In genomic region chr19:16566702-16567101, GRCh38 we compare ENCODE assay signal across 9 cellular contexts. TPM values are rescaled to one million over a fixed set of nuclear protein-coding genes. Genes with fewer than 3 reads are reported as not detected.
DNase-seq lines count a peak whose midpoint lies in the region; ATAC-seq lines count a peak whose summit lies in the region.
"Had no signal": no experiment of that assay in that cellular context is flagged by ENCODE, and none has a peak within 500 bp of the region (broad histone marks: within the 10 kb centered on the region; RNA-seq: fewer than 3 reads in every experiment).

No MANE protein-coding gene starts in this region.

- H3K4me3 Mint-ChIP-seq in activated naive CD4-positive, alpha-beta T cell treated with anti-CD3 and anti-CD28 coated beads, Interleukin-2, amount 50 U/mL, for 24 hours, result peak overlapping the region; percentile 71
- peak overlapping the region; percentile 78 for H3K4me3 Mint-ChIP-seq in activated T-helper 17 cell treated with anti-CD3 and anti-CD28 coated beads, Interleukin-2, amount 50 U/mL, for 72 hours
- peak overlapping the region in 3 of 8 donors; percentile 45 to 84 (median 75) for H3K4me3 Mint-ChIP-seq in naive B cell

- no peaks in the 10 kb centered on the region for H3K9me3 Mint-ChIP-seq in activated naive CD4-positive, alpha-beta T cell treated with anti-CD3 and anti-CD28 coated beads, Interleukin-2, amount 50 U/mL, for 24 hours
- H3K9me3 Mint-ChIP-seq in activated T-helper 17 cell treated with anti-CD3 and anti-CD28 coated beads, Interleukin-2, amount 50 U/mL, for 72 hours, result no peaks in the 10 kb centered on the region
- peaks cover 0 to 4% (median 0%) of the 10 kb centered on the region in 7 donors for H3K9me3 Mint-ChIP-seq in naive B cell

- ATAC-seq in activated T-helper 17 cell treated with anti-CD3 and anti-CD28 coated beads, Interleukin-2, amount 50 U/mL, for 72 hours (replicated peaks), result no peak
- no peak for ATAC-seq in naive B cell (ENCODE audit: low read depth in 2 of 2)
- no peak for ATAC-seq in HG02970 (IDR thresholded peaks at IDR 0.05; ENCODE audit: low FRiP score, unreplicated experiment)
- no peak for ATAC-seq in GM19467 (IDR thresholded peaks at IDR 0.05; ENCODE audit: unreplicated experiment)

- peaks cover 40% of the 10 kb centered on the region for H3K4me1 Mint-ChIP-seq in activated naive CD4-positive, alpha-beta T cell treated with anti-CD3 and anti-CD28 coated beads, Interleukin-2, amount 50 U/mL, for 24 hours
- peaks cover 13% of the 10 kb centered on the region for H3K4me1 Mint-ChIP-seq in activated T-helper 17 cell treated with anti-CD3 and anti-CD28 coated beads, Interleukin-2, amount 50 U/mL, for 72 hours
- peaks cover 12 to 34% (median 17%) of the 10 kb centered on the region in 3 donors for H3K4me1 Mint-ChIP-seq in naive B cell

- H3K36me3 Mint-ChIP-seq in activated naive CD4-positive, alpha-beta T cell treated with anti-CD3 and anti-CD28 coated beads, Interleukin-2, amount 50 U/mL, for 24 hours, result peaks cover 16% of the 10 kb centered on the region
- H3K36me3 Mint-ChIP-seq in activated T-helper 17 cell treated with anti-CD3 and anti-CD28 coated beads, Interleukin-2, amount 50 U/mL, for 72 hours (ENCODE audit: low read depth), result peaks cover 100% of the 10 kb centered on the region
- peaks cover 12 to 17% of the 10 kb centered on the region in 2 donors for H3K36me3 Mint-ChIP-seq in naive B cell

- no peak for DNase-seq in activated naive CD4-positive, alpha-beta T cell (lab: John Stamatoyannopoulos, UW)
- DNase-seq in naive B cell, result no peak
- no peak for DNase-seq in stimulated activated CD4-positive, alpha-beta T cell treated with anti-CD3 and anti-CD28 coated beads, Interleukin-2, amount 100 ng/mL, for 48 hours
- no peak for DNase-seq in hippocampal formation (lab: John Stamatoyannopoulos, UW)
- DNase-seq: MV-4-11 had no signal

- H3K27me3 Mint-ChIP-seq in activated naive CD4-positive, alpha-beta T cell treated with anti-CD3 and anti-CD28 coated beads, Interleukin-2, amount 50 U/mL, for 24 hours, result no peaks in the 10 kb centered on the region
- H3K27me3 Mint-ChIP-seq in activated T-helper 17 cell treated with anti-CD3 and anti-CD28 coated beads, Interleukin-2, amount 50 U/mL, for 72 hours, result no peaks in the 10 kb centered on the region
- no peaks in the 10 kb centered on the region for H3K27me3 Mint-ChIP-seq in naive B cell

- H3K27ac Mint-ChIP-seq in activated naive CD4-positive, alpha-beta T cell treated with anti-CD3 and anti-CD28 coated beads, Interleukin-2, amount 50 U/mL, for 24 hours, result peak overlapping the region; percentile 94
- peak overlapping the region; percentile 87 for H3K27ac Mint-ChIP-seq in activated T-helper 17 cell treated with anti-CD3 and anti-CD28 coated beads, Interleukin-2, amount 50 U/mL, for 72 hours
- peak overlapping the region in 4 of 6 donors; percentile 88 to 99 (median 96) for H3K27ac Mint-ChIP-seq in naive B cell

RNA-seq across cellular contexts. Expression of gene SLC35E1, which starts 5.5 kb away (rescaled TPM):
- total RNA-seq in activated T-helper 17 cell treated with anti-CD3 and anti-CD28 coated beads, Interleukin-2, amount 50 U/mL, for 72 hours, result 100 to 1,000 TPM in 1 of 2 donors, 10 to 100 TPM in 1; 71.8 to 117 TPM
- polyA plus RNA-seq in naive B cell (ENCODE audit: low read depth in 6 of 6), result 10 to 100 TPM; 15.4 to 26.2 (median 19.4) TPM

RNA-seq across cellular contexts. Expression of gene CHERP, which starts 24.5 kb away (rescaled TPM):
- total RNA-seq in activated T-helper 17 cell treated with anti-CD3 and anti-CD28 coated beads, Interleukin-2, amount 50 U/mL, for 72 hours, result 10 to 100 TPM; 56.5 to 74.9 TPM
- 10 to 100 TPM in 2 of 6 donors, 1 to 10 TPM in 4; 3.2 to 19.5 (median 9.4) TPM for polyA plus RNA-seq in naive B cell (ENCODE audit: low read depth in 6 of 6)
